11 cellular contexts compared by ENCODE assay signal in the genomic region with DNA sequence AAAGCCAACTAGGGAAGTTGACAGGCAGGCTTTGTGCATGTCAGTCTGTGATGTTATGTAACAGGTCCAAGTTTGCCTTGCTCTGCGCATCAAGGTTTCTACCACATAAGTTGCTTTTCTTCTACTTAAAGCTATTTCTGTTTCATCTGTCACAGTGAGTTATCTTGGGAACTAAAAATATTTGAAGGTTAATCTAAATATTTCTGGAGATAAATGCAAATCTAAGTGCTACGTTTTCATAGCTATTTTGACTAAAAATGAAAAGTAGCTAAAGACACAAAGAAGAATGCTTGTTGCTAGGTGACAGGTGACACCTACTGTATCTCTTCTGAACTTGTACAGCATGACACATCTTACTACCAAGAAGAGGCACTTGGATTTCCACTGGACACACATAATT.
DNase-seq lines count a peak whose midpoint lies in the region; ATAC-seq and TF ChIP-seq lines count a peak whose summit lies in the region.
"Had no signal": no experiment of that assay in that cellular context is flagged by ENCODE, and none has a peak within 500 bp of the region (broad histone marks: within the 10 kb centered on the region; RNA-seq: fewer than 3 reads in every experiment).

No MANE protein-coding gene starts in this region.

- no peak for DNase-seq in NCI-H1436 treated with DMSO at 0.1 percent for 48 hours (lab: John Stamatoyannopoulos, UW)
- DNase-seq in DMS79 (lab: John Stamatoyannopoulos, UW), result no peak
- DNase-seq in chondrocyte (ENCODE audit: low spot score), result no peak
- DNase-seq: H7, mesendoderm, PC-9 had no signal

- no peaks in the 10 kb centered on the region for H3K9me3 Mint-ChIP-seq in activated naive CD8-positive, alpha-beta T cell (ENCODE audit: low read depth)
- no peaks in the 10 kb centered on the region for H3K9me3 Mint-ChIP-seq in chondrocyte (ENCODE audit: low read depth)

- no peak overlapping the region for H3K4me3 Mint-ChIP-seq in activated naive CD8-positive, alpha-beta T cell
- H3K4me3 Mint-ChIP-seq in chondrocyte (ENCODE audit: unreplicated experiment), result no peak overlapping the region

- H3K4me1 Mint-ChIP-seq in activated naive CD8-positive, alpha-beta T cell (ENCODE audit: low read depth), result peaks cover 66% of the 10 kb centered on the region
- H3K4me1 Mint-ChIP-seq in chondrocyte (ENCODE audit: low read depth), result peaks cover 35% of the 10 kb centered on the region

- no peak for TF ChIP-seq CTCF in chondrocyte (IDR thresholded peaks at IDR 0.05)

- peaks cover 8% of the 10 kb centered on the region for H3K36me3 Mint-ChIP-seq in activated naive CD8-positive, alpha-beta T cell
- H3K36me3 Mint-ChIP-seq in chondrocyte (ENCODE audit: low read depth), result peaks cover 2% of the 10 kb centered on the region

- ATAC-seq in GM18498 (IDR thresholded peaks at IDR 0.05; ENCODE audit: unreplicated experiment) (peak; percentile 84), GM19372 (IDR thresholded peaks at IDR 0.05; ENCODE audit: low read depth, unreplicated experiment) (peak; percentile 68), HG02938 (IDR thresholded peaks at IDR 0.05; ENCODE audit: unreplicated experiment) (peak; percentile 92), HG02970 (IDR thresholded peaks at IDR 0.05; ENCODE audit: low FRiP score, unreplicated experiment) (no peak)

- peak overlapping the region; percentile 24 for H3K27ac Mint-ChIP-seq in activated naive CD8-positive, alpha-beta T cell
- H3K27ac Mint-ChIP-seq in chondrocyte (ENCODE audit: unreplicated experiment), result no peak overlapping the region

- no peaks in the 10 kb centered on the region for H3K27me3 Mint-ChIP-seq in activated naive CD8-positive, alpha-beta T cell
- no peaks in the 10 kb centered on the region for H3K27me3 Mint-ChIP-seq in chondrocyte (ENCODE audit: low read depth)
